ENCODE assay signal across 1 cellular context in the genomic region with DNA sequence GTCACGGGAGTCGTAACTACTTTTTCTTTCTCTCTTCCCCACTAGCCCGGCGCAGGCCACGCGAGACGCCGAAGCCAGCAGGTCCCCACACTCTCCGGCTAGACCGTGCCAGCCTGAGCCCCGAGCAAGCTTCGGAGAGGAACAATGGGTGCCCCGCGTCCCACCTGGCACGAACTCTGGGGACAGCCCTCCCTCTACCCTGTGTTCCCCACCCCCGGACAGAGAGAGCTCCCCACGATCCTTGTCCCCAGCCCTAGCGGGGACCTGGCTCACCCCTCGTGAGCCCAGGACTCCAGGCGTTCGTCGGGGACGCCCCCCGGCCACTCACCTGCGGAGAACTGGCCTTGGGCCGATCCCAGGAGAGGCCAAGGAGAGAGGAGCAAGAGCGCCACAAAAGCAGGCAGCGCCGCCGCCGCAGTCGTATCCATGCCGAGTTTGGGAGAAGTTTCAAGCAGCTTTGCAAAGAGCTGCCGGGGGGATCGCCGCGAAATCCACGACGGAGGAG.
TF ChIP-seq lines count a peak whose summit lies in the region.

No MANE protein-coding gene starts in this region.

TF ChIP-seq in HepG2, 621 proteins besides CTCF, POLR2A, EP300 and RAD21 (continued from another document and continues in another):
- TF ChIP-seq, protein P1, sequence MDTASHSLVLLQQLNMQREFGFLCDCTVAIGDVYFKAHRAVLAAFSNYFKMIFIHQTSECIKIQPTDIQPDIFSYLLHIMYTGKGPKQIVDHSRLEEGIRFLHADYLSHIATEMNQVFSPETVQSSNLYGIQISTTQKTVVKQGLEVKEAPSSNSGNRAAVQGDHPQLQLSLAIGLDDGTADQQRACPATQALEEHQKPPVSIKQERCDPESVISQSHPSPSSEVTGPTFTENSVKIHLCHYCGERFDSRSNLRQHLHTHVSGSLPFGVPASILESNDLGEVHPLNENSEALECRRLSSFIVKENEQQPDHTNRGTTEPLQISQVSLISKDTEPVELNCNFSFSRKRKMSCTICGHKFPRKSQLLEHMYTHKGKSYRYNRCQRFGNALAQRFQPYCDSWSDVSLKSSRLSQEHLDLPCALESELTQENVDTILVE (CRISPR knock-in tag; IDR thresholded peaks at IDR 0.05), result peak; percentile 15; the same call in 1 of the 2 replicates
- TF ChIP-seq DNMT3B (CRISPR knock-in tag; conservative IDR thresholded peaks at IDR 0.05), result peak; percentile 78; the same call in 1 of the 2 replicates
- no peak for TF ChIP-seq KMT2B (CRISPR knock-in tag; IDR thresholded peaks at IDR 0.05)
- TF ChIP-seq ASH2L (IDR thresholded peaks at IDR 0.05; ENCODE audit: insufficient read length, low read depth, low read length), result peak; percentile 88
- TF ChIP-seq, protein P2, sequence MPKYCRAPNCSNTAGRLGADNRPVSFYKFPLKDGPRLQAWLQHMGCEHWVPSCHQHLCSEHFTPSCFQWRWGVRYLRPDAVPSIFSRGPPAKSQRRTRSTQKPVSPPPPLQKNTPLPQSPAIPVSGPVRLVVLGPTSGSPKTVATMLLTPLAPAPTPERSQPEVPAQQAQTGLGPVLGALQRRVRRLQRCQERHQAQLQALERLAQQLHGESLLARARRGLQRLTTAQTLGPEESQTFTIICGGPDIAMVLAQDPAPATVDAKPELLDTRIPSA (CRISPR knock-in tag; IDR thresholded peaks at IDR 0.05; ENCODE audit: borderline replicate concordance), result peak; percentile 53
- peak; percentile 50; the same call in 1 of the 2 replicates for TF ChIP-seq KDM5A (IDR thresholded peaks at IDR 0.05; ENCODE audit: borderline replicate concordance, low read length)
- 0 out of 2 replicates have a peak, but pooled peaks have one; percentile 12 for TF ChIP-seq ARNTL (CRISPR knock-in tag; IDR thresholded peaks at IDR 0.05)
- TF ChIP-seq ZBTB7B (CRISPR knock-in tag; IDR thresholded peaks at IDR 0.05), result peak; percentile 33; the same call in 1 of the 2 replicates
- no peak for TF ChIP-seq ZNF562 (CRISPR knock-in tag; IDR thresholded peaks at IDR 0.05; ENCODE audit: borderline replicate concordance)
- 0 out of 2 replicates have a peak, but pooled peaks have one; percentile 55 for TF ChIP-seq SNAPC2 (CRISPR knock-in tag; IDR thresholded peaks at IDR 0.05)
- TF ChIP-seq, protein P3, sequence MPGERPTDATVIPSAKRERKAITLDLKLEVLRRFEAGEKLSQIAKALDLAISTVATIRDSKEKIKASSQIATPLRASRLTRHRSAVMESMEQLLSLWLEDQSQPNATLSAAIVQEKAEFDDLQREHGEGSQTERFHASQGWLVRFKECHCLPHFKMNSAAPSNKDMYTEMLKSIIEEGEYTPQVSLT (CRISPR knock-in tag; IDR thresholded peaks at IDR 0.05; ENCODE audit: borderline replicate concordance, low read depth), result 0 out of 2 replicates have a peak, but pooled peaks have one; percentile 22
- peak; percentile 86 for TF ChIP-seq TGIF2 (CRISPR knock-in tag; IDR thresholded peaks at IDR 0.05)
- TF ChIP-seq GATAD1 (CRISPR knock-in tag; IDR thresholded peaks at IDR 0.05), result no peak
- TF ChIP-seq, protein P4, sequence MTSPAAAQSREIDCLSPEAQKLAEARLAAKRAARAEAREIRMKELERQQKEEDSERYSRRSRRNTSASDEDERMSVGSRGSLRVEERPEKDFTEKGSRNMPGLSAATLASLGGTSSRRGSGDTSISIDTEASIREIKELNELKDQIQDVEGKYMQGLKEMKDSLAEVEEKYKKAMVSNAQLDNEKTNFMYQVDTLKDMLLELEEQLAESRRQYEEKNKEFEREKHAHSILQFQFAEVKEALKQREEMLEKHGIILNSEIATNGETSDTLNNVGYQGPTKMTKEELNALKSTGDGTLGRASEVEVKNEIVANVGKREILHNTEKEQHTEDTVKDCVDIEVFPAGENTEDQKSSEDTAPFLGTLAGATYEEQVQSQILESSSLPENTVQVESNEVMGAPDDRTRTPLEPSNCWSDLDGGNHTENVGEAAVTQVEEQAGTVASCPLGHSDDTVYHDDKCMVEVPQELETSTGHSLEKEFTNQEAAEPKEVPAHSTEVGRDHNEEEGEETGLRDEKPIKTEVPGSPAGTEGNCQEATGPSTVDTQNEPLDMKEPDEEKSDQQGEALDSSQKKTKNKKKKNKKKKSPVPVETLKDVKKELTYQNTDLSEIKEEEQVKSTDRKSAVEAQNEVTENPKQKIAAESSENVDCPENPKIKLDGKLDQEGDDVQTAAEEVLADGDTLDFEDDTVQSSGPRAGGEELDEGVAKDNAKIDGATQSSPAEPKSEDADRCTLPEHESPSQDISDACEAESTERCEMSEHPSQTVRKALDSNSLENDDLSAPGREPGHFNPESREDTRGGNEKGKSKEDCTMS (CRISPR knock-in tag; conservative IDR thresholded peaks at IDR 0.05), result no peak
- 0 out of 2 replicates have a peak, but pooled peaks have one; percentile 57 for TF ChIP-seq GFI1 (CRISPR knock-in tag; IDR thresholded peaks at IDR 0.05; ENCODE audit: borderline replicate concordance)
- TF ChIP-seq NR3C1 (CRISPR knock-in tag; IDR thresholded peaks at IDR 0.05), result no peak
- no peak for TF ChIP-seq NFYC (CRISPR knock-in tag; IDR thresholded peaks at IDR 0.05)
- 0 out of 2 replicates have a peak, but pooled peaks have one; percentile 27 for TF ChIP-seq PRMT3 (CRISPR knock-in tag; IDR thresholded peaks at IDR 0.05; ENCODE audit: borderline replicate concordance, low read depth)
- TF ChIP-seq DMAP1 (CRISPR knock-in tag; IDR thresholded peaks at IDR 0.05), result no peak
- TF ChIP-seq, protein P5, sequence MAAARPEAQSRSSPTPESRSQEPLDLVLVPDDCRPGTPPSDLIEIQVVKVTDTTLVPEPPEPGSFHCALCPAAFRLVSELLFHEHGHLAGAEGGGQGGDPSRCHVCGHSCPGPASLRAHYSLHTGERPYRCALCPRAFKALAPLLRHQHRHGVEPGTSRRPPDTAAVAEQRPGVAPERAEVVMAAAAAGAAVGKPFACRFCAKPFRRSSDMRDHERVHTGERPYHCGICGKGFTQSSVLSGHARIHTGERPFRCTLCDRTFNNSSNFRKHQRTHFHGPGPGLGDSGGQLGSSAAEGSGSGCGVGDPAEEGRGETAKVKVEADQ (CRISPR knock-in tag; IDR thresholded peaks at IDR 0.05; ENCODE audit: borderline replicate concordance), result peak; percentile 76; the same call in 1 of the 2 replicates
- 0 out of 2 replicates have a peak, but pooled peaks have one; percentile 21 for TF ChIP-seq ZNF501 (CRISPR knock-in tag; IDR thresholded peaks at IDR 0.05)
- TF ChIP-seq, protein P6, sequence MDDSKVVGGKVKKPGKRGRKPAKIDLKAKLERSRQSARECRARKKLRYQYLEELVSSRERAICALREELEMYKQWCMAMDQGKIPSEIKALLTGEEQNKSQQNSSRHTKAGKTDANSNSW (CRISPR knock-in tag; IDR thresholded peaks at IDR 0.05; ENCODE audit: borderline replicate concordance), result 0 out of 2 replicates have a peak, but pooled peaks have one; percentile 53
- peak; percentile 15; the same call in 1 of the 2 replicates for TF ChIP-seq HDAC2 (CRISPR knock-in tag; IDR thresholded peaks at IDR 0.05)
- no peak for TF ChIP-seq MIER3 (CRISPR knock-in tag; IDR thresholded peaks at IDR 0.05; ENCODE audit: borderline replicate concordance)
- TF ChIP-seq, protein P7, sequence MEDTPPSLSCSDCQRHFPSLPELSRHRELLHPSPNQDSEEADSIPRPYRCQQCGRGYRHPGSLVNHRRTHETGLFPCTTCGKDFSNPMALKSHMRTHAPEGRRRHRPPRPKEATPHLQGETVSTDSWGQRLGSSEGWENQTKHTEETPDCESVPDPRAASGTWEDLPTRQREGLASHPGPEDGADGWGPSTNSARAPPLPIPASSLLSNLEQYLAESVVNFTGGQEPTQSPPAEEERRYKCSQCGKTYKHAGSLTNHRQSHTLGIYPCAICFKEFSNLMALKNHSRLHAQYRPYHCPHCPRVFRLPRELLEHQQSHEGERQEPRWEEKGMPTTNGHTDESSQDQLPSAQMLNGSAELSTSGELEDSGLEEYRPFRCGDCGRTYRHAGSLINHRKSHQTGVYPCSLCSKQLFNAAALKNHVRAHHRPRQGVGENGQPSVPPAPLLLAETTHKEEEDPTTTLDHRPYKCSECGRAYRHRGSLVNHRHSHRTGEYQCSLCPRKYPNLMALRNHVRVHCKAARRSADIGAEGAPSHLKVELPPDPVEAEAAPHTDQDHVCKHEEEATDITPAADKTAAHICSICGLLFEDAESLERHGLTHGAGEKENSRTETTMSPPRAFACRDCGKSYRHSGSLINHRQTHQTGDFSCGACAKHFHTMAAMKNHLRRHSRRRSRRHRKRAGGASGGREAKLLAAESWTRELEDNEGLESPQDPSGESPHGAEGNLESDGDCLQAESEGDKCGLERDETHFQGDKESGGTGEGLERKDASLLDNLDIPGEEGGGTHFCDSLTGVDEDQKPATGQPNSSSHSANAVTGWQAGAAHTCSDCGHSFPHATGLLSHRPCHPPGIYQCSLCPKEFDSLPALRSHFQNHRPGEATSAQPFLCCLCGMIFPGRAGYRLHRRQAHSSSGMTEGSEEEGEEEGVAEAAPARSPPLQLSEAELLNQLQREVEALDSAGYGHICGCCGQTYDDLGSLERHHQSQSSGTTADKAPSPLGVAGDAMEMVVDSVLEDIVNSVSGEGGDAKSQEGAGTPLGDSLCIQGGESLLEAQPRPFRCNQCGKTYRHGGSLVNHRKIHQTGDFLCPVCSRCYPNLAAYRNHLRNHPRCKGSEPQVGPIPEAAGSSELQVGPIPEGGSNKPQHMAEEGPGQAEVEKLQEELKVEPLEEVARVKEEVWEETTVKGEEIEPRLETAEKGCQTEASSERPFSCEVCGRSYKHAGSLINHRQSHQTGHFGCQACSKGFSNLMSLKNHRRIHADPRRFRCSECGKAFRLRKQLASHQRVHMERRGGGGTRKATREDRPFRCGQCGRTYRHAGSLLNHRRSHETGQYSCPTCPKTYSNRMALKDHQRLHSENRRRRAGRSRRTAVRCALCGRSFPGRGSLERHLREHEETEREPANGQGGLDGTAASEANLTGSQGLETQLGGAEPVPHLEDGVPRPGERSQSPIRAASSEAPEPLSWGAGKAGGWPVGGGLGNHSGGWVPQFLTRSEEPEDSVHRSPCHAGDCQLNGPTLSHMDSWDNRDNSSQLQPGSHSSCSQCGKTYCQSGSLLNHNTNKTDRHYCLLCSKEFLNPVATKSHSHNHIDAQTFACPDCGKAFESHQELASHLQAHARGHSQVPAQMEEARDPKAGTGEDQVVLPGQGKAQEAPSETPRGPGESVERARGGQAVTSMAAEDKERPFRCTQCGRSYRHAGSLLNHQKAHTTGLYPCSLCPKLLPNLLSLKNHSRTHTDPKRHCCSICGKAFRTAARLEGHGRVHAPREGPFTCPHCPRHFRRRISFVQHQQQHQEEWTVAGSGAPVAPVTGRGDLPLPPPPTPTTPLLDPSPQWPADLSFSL (CRISPR knock-in tag; IDR thresholded peaks at IDR 0.05), result 0 out of 2 replicates have a peak, but pooled peaks have one; percentile 13
- TF ChIP-seq, protein P8, sequence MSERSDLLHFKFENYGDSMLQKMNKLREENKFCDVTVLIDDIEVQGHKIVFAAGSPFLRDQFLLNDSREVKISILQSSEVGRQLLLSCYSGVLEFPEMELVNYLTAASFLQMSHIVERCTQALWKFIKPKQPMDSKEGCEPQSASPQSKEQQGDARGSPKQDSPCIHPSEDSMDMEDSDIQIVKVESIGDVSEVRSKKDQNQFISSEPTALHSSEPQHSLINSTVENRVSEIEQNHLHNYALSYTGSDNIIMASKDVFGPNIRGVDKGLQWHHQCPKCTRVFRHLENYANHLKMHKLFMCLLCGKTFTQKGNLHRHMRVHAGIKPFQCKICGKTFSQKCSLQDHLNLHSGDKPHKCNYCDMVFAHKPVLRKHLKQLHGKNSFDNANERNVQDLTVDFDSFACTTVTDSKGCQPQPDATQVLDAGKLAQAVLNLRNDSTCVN (CRISPR knock-in tag; IDR thresholded peaks at IDR 0.05; ENCODE audit: borderline replicate concordance), result no peak
- TF ChIP-seq ZNF547 (CRISPR knock-in tag; IDR thresholded peaks at IDR 0.05), result no peak
- TF ChIP-seq STAT5B (CRISPR knock-in tag; IDR thresholded peaks at IDR 0.05), result peak; percentile 65; the same call in 1 of the 2 replicates
- TF ChIP-seq HMGA1 (CRISPR knock-in tag; conservative IDR thresholded peaks at IDR 0.05), result no peak
- 0 out of 2 replicates have a peak, but pooled peaks have one; percentile 30 for TF ChIP-seq ZNF556 (CRISPR knock-in tag; IDR thresholded peaks at IDR 0.05; ENCODE audit: borderline replicate concordance)
- TF ChIP-seq SP2 (CRISPR knock-in tag; IDR thresholded peaks at IDR 0.05), result peak; percentile 47; the same call in 1 of the 2 replicates
- TF ChIP-seq MEIS1 (CRISPR knock-in tag; IDR thresholded peaks at IDR 0.05; ENCODE audit: borderline replicate concordance), result peak; percentile 19; the same call in 1 of the 2 replicates
- no peak for TF ChIP-seq SP5 (CRISPR knock-in tag; IDR thresholded peaks at IDR 0.05; ENCODE audit: borderline replicate concordance, low read depth)
- no peak for TF ChIP-seq ZFP41 (CRISPR knock-in tag; IDR thresholded peaks at IDR 0.05; ENCODE audit: borderline replicate concordance)
- TF ChIP-seq HDAC1 (CRISPR knock-in tag; IDR thresholded peaks at IDR 0.05), result peak; percentile 61; the same call in 1 of the 2 replicates
- TF ChIP-seq YEATS4 (CRISPR knock-in tag; IDR thresholded peaks at IDR 0.05; ENCODE audit: borderline replicate concordance), result no peak
- TF ChIP-seq ZNF12 (CRISPR knock-in tag; IDR thresholded peaks at IDR 0.05), result 0 out of 2 replicates have a peak, but pooled peaks have one; percentile 12
- TF ChIP-seq PHF5A (CRISPR knock-in tag; IDR thresholded peaks at IDR 0.05; ENCODE audit: low read depth, unreplicated experiment), result no peak
- no peak for TF ChIP-seq ZNF441 (CRISPR knock-in tag; IDR thresholded peaks at IDR 0.05; ENCODE audit: borderline replicate concordance)
- TF ChIP-seq, protein P9, sequence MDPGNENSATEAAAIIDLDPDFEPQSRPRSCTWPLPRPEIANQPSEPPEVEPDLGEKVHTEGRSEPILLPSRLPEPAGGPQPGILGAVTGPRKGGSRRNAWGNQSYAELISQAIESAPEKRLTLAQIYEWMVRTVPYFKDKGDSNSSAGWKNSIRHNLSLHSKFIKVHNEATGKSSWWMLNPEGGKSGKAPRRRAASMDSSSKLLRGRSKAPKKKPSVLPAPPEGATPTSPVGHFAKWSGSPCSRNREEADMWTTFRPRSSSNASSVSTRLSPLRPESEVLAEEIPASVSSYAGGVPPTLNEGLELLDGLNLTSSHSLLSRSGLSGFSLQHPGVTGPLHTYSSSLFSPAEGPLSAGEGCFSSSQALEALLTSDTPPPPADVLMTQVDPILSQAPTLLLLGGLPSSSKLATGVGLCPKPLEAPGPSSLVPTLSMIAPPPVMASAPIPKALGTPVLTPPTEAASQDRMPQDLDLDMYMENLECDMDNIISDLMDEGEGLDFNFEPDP (CRISPR knock-in tag; conservative IDR thresholded peaks at IDR 0.05), result 0 out of 2 replicates have a peak, but pooled peaks have one; percentile 78
- TF ChIP-seq GTF3A (CRISPR knock-in tag; conservative IDR thresholded peaks at IDR 0.05), result peak; percentile 55; the same call in 1 of the 2 replicates
- 0 out of 2 replicates have a peak, but pooled peaks have one; percentile 23 for TF ChIP-seq ZNF468 (CRISPR knock-in tag; IDR thresholded peaks at IDR 0.05)
- TF ChIP-seq, protein P10, sequence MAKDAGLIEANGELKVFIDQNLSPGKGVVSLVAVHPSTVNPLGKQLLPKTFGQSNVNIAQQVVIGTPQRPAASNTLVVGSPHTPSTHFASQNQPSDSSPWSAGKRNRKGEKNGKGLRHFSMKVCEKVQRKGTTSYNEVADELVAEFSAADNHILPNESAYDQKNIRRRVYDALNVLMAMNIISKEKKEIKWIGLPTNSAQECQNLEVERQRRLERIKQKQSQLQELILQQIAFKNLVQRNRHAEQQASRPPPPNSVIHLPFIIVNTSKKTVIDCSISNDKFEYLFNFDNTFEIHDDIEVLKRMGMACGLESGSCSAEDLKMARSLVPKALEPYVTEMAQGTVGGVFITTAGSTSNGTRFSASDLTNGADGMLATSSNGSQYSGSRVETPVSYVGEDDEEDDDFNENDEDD (CRISPR knock-in tag; IDR thresholded peaks at IDR 0.05; ENCODE audit: borderline replicate concordance), result no peak
- TF ChIP-seq GLI4 (CRISPR knock-in tag; IDR thresholded peaks at IDR 0.05; ENCODE audit: borderline replicate concordance), result peak; percentile 97; the same call in 1 of the 2 replicates
- no peak for TF ChIP-seq BRCA1 (CRISPR knock-in tag; IDR thresholded peaks at IDR 0.05)
